10 cellular contexts compared by ENCODE assay signal in genomic region chr5:158770506-158770905, GRCh38.
DNase-seq lines count a peak whose midpoint lies in the region; ATAC-seq and TF ChIP-seq lines count a peak whose summit lies in the region.
"Had no signal": no experiment of that assay in that cellular context is flagged by ENCODE, and none has a peak within 500 bp of the region (broad histone marks: within the 10 kb centered on the region; RNA-seq: fewer than 3 reads in every experiment).

No MANE protein-coding gene starts in this region.

- in situ Hi-C loops in astrocyte of the cerebellum (cut with HindIII; ENCODE audit: low sequenced_read_pairs), result no loop called here

- no peaks in the 10 kb centered on the region for H3K36me3 Mint-ChIP-seq in CD8-positive, alpha-beta T cell
- no peaks in the 10 kb centered on the region for H3K36me3 Mint-ChIP-seq in activated CD8-positive, alpha-beta T cell treated with anti-CD3 and anti-CD28 coated beads, Interleukin-2, amount 10 ng/mL, durations not matched to agents 7 days and 5 days (ENCODE audit: low read depth)

- peak in 3 of 4 donors; percentile 10 to 34 (median 26) for ATAC-seq in right lobe of liver
- ATAC-seq in CD8-positive, alpha-beta T cell, result no peak
- ATAC-seq in activated CD8-positive, alpha-beta T cell treated with anti-CD3 and anti-CD28 coated beads, Interleukin-2, amount 10 ng/mL, durations not matched to agents 7 days and 5 days, result no peak

- H3K9me3 ChIP-seq in DOHH2 (ENCODE audit: control insufficient read depth, insufficient read depth, low read length), result no peaks in the 10 kb centered on the region
- no peaks in the 10 kb centered on the region for H3K9me3 ChIP-seq in right lobe of liver
- no peaks in the 10 kb centered on the region for H3K9me3 ChIP-seq in CD8-positive, alpha-beta T cell (ENCODE audit: low read length)

- intact Hi-C loops in right lobe of liver (cut with DNase I), result no loop called here
- intact Hi-C loops in CD8-positive, alpha-beta T cell (cut with DNase I, micrococcal nuclease), result no loop called here

- no peaks in the 10 kb centered on the region for H4K20me1 ChIP-seq in DOHH2 (ENCODE audit: control insufficient read depth, insufficient read depth, low read depth, low read length)

- H3K36me3 ChIP-seq in DOHH2 (ENCODE audit: control insufficient read depth, low read length) (peaks cover 20% of the 10 kb centered on the region), right lobe of liver (no peaks in the 10 kb centered on the region)
- no peaks in the 10 kb centered on the region for H3K36me3 ChIP-seq in CD8-positive, alpha-beta T cell (ENCODE audit: insufficient read depth, low read length)

- H3K79me2 ChIP-seq in DOHH2 (ENCODE audit: control insufficient read depth, low read length), result peaks cover 3% of the 10 kb centered on the region; the same call in 1 of the 2 replicates

- POLR2A ChIA-PET in CD8-positive, alpha-beta T cell (lab: Charles Lee), result no interaction called here
- POLR2A ChIA-PET in activated CD8-positive, alpha-beta T cell treated with anti-CD3 and anti-CD28 coated beads, Interleukin-2, amount 10 ng/mL, durations not matched to agents 7 days and 5 days (lab: Charles Lee), result no interaction called here

- peaks cover 7% of the 10 kb centered on the region for H3K27me3 Mint-ChIP-seq in CD8-positive, alpha-beta T cell (ENCODE audit: low read depth)
- peaks cover 3% of the 10 kb centered on the region for H3K27me3 Mint-ChIP-seq in activated CD8-positive, alpha-beta T cell treated with anti-CD3 and anti-CD28 coated beads, Interleukin-2, amount 10 ng/mL, durations not matched to agents 7 days and 5 days (ENCODE audit: low read depth)

- peaks cover 7% of the 10 kb centered on the region for H3F3A ChIP-seq in DOHH2 (ENCODE audit: control insufficient read depth, insufficient read depth)

- H3K9me3 Mint-ChIP-seq in CD8-positive, alpha-beta T cell, result no peaks in the 10 kb centered on the region
- no peaks in the 10 kb centered on the region for H3K9me3 Mint-ChIP-seq in activated CD8-positive, alpha-beta T cell treated with anti-CD3 and anti-CD28 coated beads, Interleukin-2, amount 10 ng/mL, durations not matched to agents 7 days and 5 days (ENCODE audit: insufficient read depth)
- H3K9me3 Mint-ChIP-seq: T-helper 1 cell treated with Interleukin-12 subunit alpha and Interleukin-12 subunit beta and Interleukin-4 antibody, amounts not matched to agents 30 μg/mL and 1 μg/mL, for 36 hours had no signal

- 0 out of 2 replicates have a peak, but pooled peaks have one; percentile 3 for TF ChIP-seq RAD21 in Ishikawa (IDR thresholded peaks at IDR 0.05; ENCODE audit: low read depth)

- no peak for TF ChIP-seq POLR2A in right lobe of liver (IDR thresholded peaks at IDR 0.05)

- H3K4me3 ChIP-seq in DOHH2 (ENCODE audit: low read length), result no peak overlapping the region; the same call in 1 of the 2 replicates
- no peak overlapping the region for H3K4me3 ChIP-seq in astrocyte of the cerebellum (ENCODE audit: low read depth, low read length)
- H3K4me3 ChIP-seq in right lobe of liver, result no peak overlapping the region
- no peak overlapping the region for H3K4me3 ChIP-seq in CD8-positive, alpha-beta T cell (ENCODE audit: low read depth, low read length)

- H3K4me1 Mint-ChIP-seq in CD8-positive, alpha-beta T cell (ENCODE audit: low read depth), result peaks cover 5% of the 10 kb centered on the region
- H3K4me1 Mint-ChIP-seq in activated CD8-positive, alpha-beta T cell treated with anti-CD3 and anti-CD28 coated beads, Interleukin-2, amount 10 ng/mL, durations not matched to agents 7 days and 5 days (ENCODE audit: low read depth), result no peaks in the 10 kb centered on the region

- no peak overlapping the region for H3K27ac ChIP-seq in DOHH2 (ENCODE audit: low read depth, low read length)
- H3K27ac ChIP-seq in right lobe of liver, result no peak overlapping the region
- H3K27ac ChIP-seq in CD8-positive, alpha-beta T cell (ENCODE audit: low read depth, low read length), result no peak overlapping the region

- H3K9me2 ChIP-seq in DOHH2 (replicated peaks; ENCODE audit: control insufficient read depth, low read length), result no peaks in the 10 kb centered on the region

- TF ChIP-seq CTCF in DOHH2 (IDR thresholded peaks at IDR 0.05; ENCODE audit: low read depth, low read length, poor library complexity, severe bottlenecking) (peak; percentile 65), astrocyte of the cerebellum (IDR thresholded peaks at IDR 0.05; ENCODE audit: low read depth, low read length, missing control alignments) (peak; percentile 23), right lobe of liver (IDR thresholded peaks at IDR 0.05) (peak in 2 of 4 donors; percentile 18 to 22)
- TF ChIP-seq CTCF in CD8-positive, alpha-beta T cell (IDR thresholded peaks at IDR 0.05), result no peak

- H3K27ac Mint-ChIP-seq in CD8-positive, alpha-beta T cell, result no peak overlapping the region
- H3K27ac Mint-ChIP-seq in activated CD8-positive, alpha-beta T cell treated with anti-CD3 and anti-CD28 coated beads, Interleukin-2, amount 10 ng/mL, durations not matched to agents 7 days and 5 days, result no peak overlapping the region
- H3K27ac Mint-ChIP-seq: T-helper 1 cell treated with Interleukin-12 subunit alpha and Interleukin-12 subunit beta and Interleukin-4 antibody, amounts not matched to agents 30 μg/mL and 1 μg/mL, for 36 hours had no signal

- no peak for TF ChIP-seq EP300 in Ishikawa (IDR thresholded peaks at IDR 0.05; ENCODE audit: borderline replicate concordance)

- CTCF ChIA-PET in CD8-positive, alpha-beta T cell (lab: Charles Lee), result interaction anchor here (1.1 kb wide), 1 partner anchor 12 kb away, joined by 3 read pairs; no protein-coding TSS in a partner anchor
- CTCF ChIA-PET in activated CD8-positive, alpha-beta T cell treated with anti-CD3 and anti-CD28 coated beads, Interleukin-2, amount 10 ng/mL, durations not matched to agents 7 days and 5 days (lab: Charles Lee), result interaction anchor here (1.7 kb wide), 1 partner anchor 12 kb away, joined by 6 read pairs; no protein-coding TSS in a partner anchor

- no peak for DNase-seq in astrocyte of the cerebellum (ENCODE audit: low read depth)
- DNase-seq in right lobe of liver, result no peak
- no peak for DNase-seq in NCI-H510A (lab: John Stamatoyannopoulos, UW)
- no peak for DNase-seq in CD8-positive, alpha-beta T cell
- DNase-seq in DMS114 treated with DMSO at 0.1 percent for 48 hours (lab: John Stamatoyannopoulos, UW; ENCODE audit: unreplicated experiment), result no peak
- no peak for DNase-seq in activated CD8-positive, alpha-beta T cell treated with anti-CD3 and anti-CD28 coated beads, Interleukin-2, amount 10 ng/mL, durations not matched to agents 7 days and 5 days
- DNase-seq: stimulated activated CD4-positive, alpha-beta T cell treated with anti-CD3 and anti-CD28 coated beads, Interleukin-4, amount 100 ng/mL, for 24 hours had no signal

- H3K4me3 Mint-ChIP-seq in CD8-positive, alpha-beta T cell, result no peak overlapping the region
- H3K4me3 Mint-ChIP-seq in activated CD8-positive, alpha-beta T cell treated with anti-CD3 and anti-CD28 coated beads, Interleukin-2, amount 10 ng/mL, durations not matched to agents 7 days and 5 days, result no peak overlapping the region
- H3K4me3 Mint-ChIP-seq: T-helper 1 cell treated with Interleukin-12 subunit alpha and Interleukin-12 subunit beta and Interleukin-4 antibody, amounts not matched to agents 30 μg/mL and 1 μg/mL, for 36 hours had no signal

- H3K27me3 ChIP-seq in DOHH2 (ENCODE audit: control insufficient read depth, low read length) (no peaks in the 10 kb centered on the region), right lobe of liver (no peaks in the 10 kb centered on the region)
- no peaks in the 10 kb centered on the region for H3K27me3 ChIP-seq in CD8-positive, alpha-beta T cell (ENCODE audit: insufficient read depth, low read length)

- peak overlapping the region; percentile 12 for H3K4me2 ChIP-seq in DOHH2 (ENCODE audit: low read length)

- H3K4me1 ChIP-seq in DOHH2 (ENCODE audit: control insufficient read depth, low read length), result peaks cover 79% of the 10 kb centered on the region
- peaks cover 0 to 28% (median 4%) of the 10 kb centered on the region in 4 donors for H3K4me1 ChIP-seq in right lobe of liver
- H3K4me1 ChIP-seq in CD8-positive, alpha-beta T cell (ENCODE audit: insufficient read depth, low read length), result no peaks in the 10 kb centered on the region

- WGBS in right lobe of liver (ENCODE audit: insufficient coverage, low coverage, low lambda C conversion rate, missing lambda C conversion rate), result 85% methylated on average over 5 of the region's 5 CpGs

TF ChIP-seq in Ishikawa, 13 proteins besides CTCF, POLR2A, EP300 and RAD21 (continues in another document):
- no peak for TF ChIP-seq CEBPB (IDR thresholded peaks at IDR 0.05)
- TF ChIP-seq, protein P1, sequence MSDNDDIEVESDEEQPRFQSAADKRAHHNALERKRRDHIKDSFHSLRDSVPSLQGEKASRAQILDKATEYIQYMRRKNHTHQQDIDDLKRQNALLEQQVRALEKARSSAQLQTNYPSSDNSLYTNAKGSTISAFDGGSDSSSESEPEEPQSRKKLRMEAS (IDR thresholded peaks at IDR 0.05), result no peak
- TF ChIP-seq TCF12 (IDR thresholded peaks at IDR 0.05; ENCODE audit: low read depth), result no peak
- TF ChIP-seq CREB1 (IDR thresholded peaks at IDR 0.05; ENCODE audit: low read depth), result no peak
- no peak for TF ChIP-seq ZBTB7A (IDR thresholded peaks at IDR 0.05; ENCODE audit: low read depth)
- TF ChIP-seq, protein P2, sequence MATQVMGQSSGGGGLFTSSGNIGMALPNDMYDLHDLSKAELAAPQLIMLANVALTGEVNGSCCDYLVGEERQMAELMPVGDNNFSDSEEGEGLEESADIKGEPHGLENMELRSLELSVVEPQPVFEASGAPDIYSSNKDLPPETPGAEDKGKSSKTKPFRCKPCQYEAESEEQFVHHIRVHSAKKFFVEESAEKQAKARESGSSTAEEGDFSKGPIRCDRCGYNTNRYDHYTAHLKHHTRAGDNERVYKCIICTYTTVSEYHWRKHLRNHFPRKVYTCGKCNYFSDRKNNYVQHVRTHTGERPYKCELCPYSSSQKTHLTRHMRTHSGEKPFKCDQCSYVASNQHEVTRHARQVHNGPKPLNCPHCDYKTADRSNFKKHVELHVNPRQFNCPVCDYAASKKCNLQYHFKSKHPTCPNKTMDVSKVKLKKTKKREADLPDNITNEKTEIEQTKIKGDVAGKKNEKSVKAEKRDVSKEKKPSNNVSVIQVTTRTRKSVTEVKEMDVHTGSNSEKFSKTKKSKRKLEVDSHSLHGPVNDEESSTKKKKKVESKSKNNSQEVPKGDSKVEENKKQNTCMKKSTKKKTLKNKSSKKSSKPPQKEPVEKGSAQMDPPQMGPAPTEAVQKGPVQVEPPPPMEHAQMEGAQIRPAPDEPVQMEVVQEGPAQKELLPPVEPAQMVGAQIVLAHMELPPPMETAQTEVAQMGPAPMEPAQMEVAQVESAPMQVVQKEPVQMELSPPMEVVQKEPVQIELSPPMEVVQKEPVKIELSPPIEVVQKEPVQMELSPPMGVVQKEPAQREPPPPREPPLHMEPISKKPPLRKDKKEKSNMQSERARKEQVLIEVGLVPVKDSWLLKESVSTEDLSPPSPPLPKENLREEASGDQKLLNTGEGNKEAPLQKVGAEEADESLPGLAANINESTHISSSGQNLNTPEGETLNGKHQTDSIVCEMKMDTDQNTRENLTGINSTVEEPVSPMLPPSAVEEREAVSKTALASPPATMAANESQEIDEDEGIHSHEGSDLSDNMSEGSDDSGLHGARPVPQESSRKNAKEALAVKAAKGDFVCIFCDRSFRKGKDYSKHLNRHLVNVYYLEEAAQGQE (IDR thresholded peaks at IDR 0.05; ENCODE audit: low read depth), result no peak
- no peak for TF ChIP-seq YY1 (IDR thresholded peaks at IDR 0.05; ENCODE audit: low read depth)

Comparison
In these comparisons a context has a peak if more than half of its experiments do, and no peak if none do; other contexts are left out.
1. ATAC-seq: peak in right lobe of liver (3 of 4); none in CD8-positive, alpha-beta T cell (single experiment) and activated CD8-positive, alpha-beta T cell treated with anti-CD3 and anti-CD28 coated beads, Interleukin-2, amount 10 ng/mL, durations not matched to agents 7 days and 5 days (single experiment).